Comparison of ENCODE assay signal across 23 cellular contexts in genomic region chr7:14876194-14876593, GRCh38. TPM values are rescaled to one million over a fixed set of nuclear protein-coding genes. Genes with fewer than 3 reads are reported as not detected.
"Had no signal": no experiment of that assay in that cellular context is flagged by ENCODE, and none has a peak within 500 bp of the region (broad histone marks: within the 10 kb centered on the region; RNA-seq: fewer than 3 reads in every experiment).

No MANE protein-coding gene starts in this region.

- H3K27ac ChIP-seq: SJCRH30 had no signal

- ATAC-seq: HepG2, Panc1, PC-3, Right ventricle myocardium inferior, SK-N-SH treated with all-trans-retinoic acid at 6 μM for 48 hours had no signal

- H3K9me3 ChIP-seq: MG63, SJCRH30 had no signal

- H3K36me3 ChIP-seq: MG63, SJCRH30 had no signal

- H3K4me1 ChIP-seq: SJCRH30 had no signal

- DNase-seq: IMR-90, Karpas-422, KG1, MG63, NCI-H1092, NCI-H1105 treated with DMSO at 0.1 percent for 48 hours, NCI-H1417 treated with DMSO at 0.1 percent for 48 hours, NCI-H146, NCI-H1694 treated with DMSO at 0.1 percent for 48 hours, NCI-H1930, NCI-H2107, NCI-H2227 treated with DMSO at 0.1 percent for 48 hours, NCI-H524, NCI-H774, PC-3, SHP77 treated with DMSO at 0.1 percent for 48 hours had no signal

- H3K27me3 ChIP-seq: MG63, SJCRH30 had no signal

- H3K4me3 ChIP-seq: MG63, SJCRH30 had no signal

RNA-seq across cellular contexts. Expression of gene DGKB, which starts 26.4 kb away (rescaled TPM):
- total RNA-seq: HepG2, HT1080, IMR-90, OCI-LY7 had no signal
- polyA plus RNA-seq: HepG2, IMR-90 had no signal
